Comparison of ENCODE assay signal across 8 cellular contexts in the genomic region with DNA sequence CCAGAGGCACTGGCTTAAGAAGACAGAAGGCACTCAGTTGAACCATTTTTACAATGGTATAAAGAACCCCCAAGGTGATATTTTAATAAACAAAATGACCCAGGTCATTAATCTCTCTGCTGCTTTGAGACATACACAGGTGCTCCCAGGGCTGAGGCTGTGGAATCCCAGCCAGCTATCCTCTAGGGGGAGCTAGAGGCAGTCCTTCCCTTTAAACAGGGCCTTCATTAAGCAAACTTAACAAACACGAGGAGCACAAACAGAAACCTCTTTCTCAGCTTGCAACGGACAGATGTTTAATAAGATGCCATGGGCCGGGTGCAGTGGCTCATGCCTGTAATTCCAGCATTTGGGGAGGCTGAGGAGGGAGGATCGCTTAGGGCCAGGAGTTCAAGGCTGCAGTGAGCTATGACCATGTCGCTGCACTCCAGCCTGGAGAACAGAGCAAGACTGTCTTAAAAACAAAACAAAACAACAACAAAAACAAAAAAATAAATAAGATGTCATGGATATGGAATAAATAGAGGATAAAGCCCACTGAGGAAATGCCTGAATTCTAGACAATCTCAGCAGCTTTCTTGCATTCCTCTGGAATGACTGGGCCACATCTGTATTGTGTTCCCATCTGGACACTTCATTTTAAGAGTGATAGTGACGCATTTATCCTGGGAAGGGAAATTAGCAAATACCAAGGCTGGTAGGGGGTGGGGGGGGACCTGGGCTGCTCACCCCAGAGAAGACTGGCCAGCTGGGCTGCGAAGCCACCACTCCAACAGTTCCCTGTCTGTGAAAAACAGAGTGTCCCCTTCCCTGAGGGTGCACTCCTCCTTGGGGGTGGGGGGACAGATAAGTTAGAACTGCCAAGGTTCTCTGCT.
DNase-seq lines count a peak whose midpoint lies in the region; ATAC-seq and TF ChIP-seq lines count a peak whose summit lies in the region.

No MANE protein-coding gene starts in this region.

- no peaks in the 10 kb centered on the region for H3K4me1 ChIP-seq in mesendoderm (ENCODE audit: control insufficient read depth, low read depth, low read length)
- peaks cover 0 to 7% (median 0%) of the 10 kb centered on the region in 4 donors for H3K4me1 ChIP-seq in transverse colon

- no peaks in the 10 kb centered on the region for H3K79me1 ChIP-seq in mesendoderm (ENCODE audit: low read length)

- no peak overlapping the region for H3K4ac ChIP-seq in mesendoderm (ENCODE audit: low read depth, low read length)

- H3K4me3 ChIP-seq in mesendoderm (ENCODE audit: low read length), result no peak overlapping the region
- H3K4me3 ChIP-seq in transverse colon, result no peak overlapping the region

- no peaks in the 10 kb centered on the region for H3K27me3 Mint-ChIP-seq in activated CD4-positive, alpha-beta T cell treated with anti-CD3 and anti-CD28 coated beads, Interleukin-2, amount 10 ng/mL, durations not matched to agents 24 days and 14 days
- H3K27me3 Mint-ChIP-seq in effector memory CD8-positive, alpha-beta T cell, result no peaks in the 10 kb centered on the region

- H3K4me1 Mint-ChIP-seq in activated CD4-positive, alpha-beta T cell treated with anti-CD3 and anti-CD28 coated beads, Interleukin-2, amount 10 ng/mL, durations not matched to agents 24 days and 14 days, result peaks cover 53% of the 10 kb centered on the region
- H3K4me1 Mint-ChIP-seq in effector memory CD8-positive, alpha-beta T cell (ENCODE audit: low read depth in 2 of 2), result peaks cover 32 to 35% of the 10 kb centered on the region in 2 donors

- WGBS in mesendoderm (ENCODE audit: extremely low coverage, insufficient coverage, low lambda C conversion rate), result no CpG with 5 or more reads among the region's 7 CpGs
- 46 to 60% methylated on average over 3 to 7 of the region's 7 CpGs for WGBS in transverse colon (ENCODE audit: low coverage in 1 of 2), 2 donors

- H3K36me3 Mint-ChIP-seq in activated CD4-positive, alpha-beta T cell treated with anti-CD3 and anti-CD28 coated beads, Interleukin-2, amount 10 ng/mL, durations not matched to agents 24 days and 14 days (ENCODE audit: low read depth), result peaks cover under 1% of the 10 kb centered on the region
- H3K36me3 Mint-ChIP-seq in effector memory CD8-positive, alpha-beta T cell (ENCODE audit: insufficient read depth), result peaks cover 9% of the 10 kb centered on the region

- H4K8ac ChIP-seq in mesendoderm (ENCODE audit: low read depth, low read length), result no peak overlapping the region

- DNase-seq in HEK293T (ENCODE audit: extremely low spot score) (peak; percentile 69), NCI-H510A (lab: John Stamatoyannopoulos, UW) (peak; percentile 63), mesendoderm (peak; percentile 84), transverse colon (peak; percentile 57)
- peak; percentile 89 for DNase-seq in activated CD4-positive, alpha-beta T cell treated with anti-CD3 and anti-CD28 coated beads, Interleukin-2, amount 10 ng/mL, durations not matched to agents 24 days and 14 days
- peak; percentile 41 to 49 (median 45) for DNase-seq in effector memory CD8-positive, alpha-beta T cell

- intact Hi-C loops in activated CD4-positive, alpha-beta T cell treated with anti-CD3 and anti-CD28 coated beads, Interleukin-2, amount 10 ng/mL, durations not matched to agents 24 days and 14 days (cut with micrococcal nuclease), result loop anchor here (1.0 to 10.0 kb wide), 4 partner anchors 50 to 317 kb away; no protein-coding TSS in a partner anchor
- intact Hi-C loops in transverse colon (cut with DNase I; ENCODE audit: low total_unique reads), result no loop called here

- TF ChIP-seq POLR2A in transverse colon (IDR thresholded peaks at IDR 0.05), result no peak

- H2BK5ac ChIP-seq in mesendoderm (ENCODE audit: low read length), result no peak overlapping the region

- no peak overlapping the region for H2BK15ac ChIP-seq in mesendoderm (replicated peaks; ENCODE audit: low read depth)

- H3K27ac ChIP-seq in C4-2B (no peak overlapping the region), mesendoderm (ENCODE audit: low read depth, low read length) (no peak overlapping the region), transverse colon (no peak overlapping the region)

- H3K36me3 ChIP-seq in mesendoderm (ENCODE audit: control insufficient read depth, insufficient read depth, low read length) (no peaks in the 10 kb centered on the region), transverse colon (no peaks in the 10 kb centered on the region)

- no peak overlapping the region for H3K4me3 Mint-ChIP-seq in activated CD4-positive, alpha-beta T cell treated with anti-CD3 and anti-CD28 coated beads, Interleukin-2, amount 10 ng/mL, durations not matched to agents 24 days and 14 days
- H3K4me3 Mint-ChIP-seq in effector memory CD8-positive, alpha-beta T cell, result peak overlapping the region; percentile 43 to 45

- H3K9ac ChIP-seq in mesendoderm (ENCODE audit: low read length), result no peak overlapping the region

- no peak overlapping the region for H2BK120ac ChIP-seq in mesendoderm (ENCODE audit: low read depth, low read length)

- H3K56ac ChIP-seq in mesendoderm (ENCODE audit: low read length), result no peak overlapping the region

- peak; percentile 91 for TF ChIP-seq CTCF in C4-2B (conservative IDR thresholded peaks at IDR 0.05)
- TF ChIP-seq CTCF in transverse colon (IDR thresholded peaks at IDR 0.05), result peak; percentile 45 to 62 (median 57)

- peak; percentile 54 for ATAC-seq in effector memory CD8-positive, alpha-beta T cell (replicated peaks)
- ATAC-seq in GM19455 (IDR thresholded peaks at IDR 0.05; ENCODE audit: unreplicated experiment), result no peak

- peak overlapping the region; percentile 34 for H3K27ac Mint-ChIP-seq in activated CD4-positive, alpha-beta T cell treated with anti-CD3 and anti-CD28 coated beads, Interleukin-2, amount 10 ng/mL, durations not matched to agents 24 days and 14 days
- H3K27ac Mint-ChIP-seq in effector memory CD8-positive, alpha-beta T cell, result peak overlapping the region; percentile 49 to 91

- H3K18ac ChIP-seq in mesendoderm (ENCODE audit: low read length), result no peak overlapping the region

- H4K5ac ChIP-seq in mesendoderm (ENCODE audit: low read length), result no peak overlapping the region

- no peaks in the 10 kb centered on the region for H3K27me3 ChIP-seq in mesendoderm (ENCODE audit: insufficient read depth, low read length, poor library complexity)
- H3K27me3 ChIP-seq in transverse colon, result no peaks in the 10 kb centered on the region

- POLR2A ChIA-PET in HEK293T (lab: Yijun Ruan, JAX), result interaction anchor here (0.8 to 1.0 kb wide), 2 partner anchors 107 to 223 kb away, joined by 3 read pairs; partner anchors contain the start of gene HIVEP3

- H3K9me3 ChIP-seq in transverse colon, result no peaks in the 10 kb centered on the region

- H2AK5ac ChIP-seq in mesendoderm (ENCODE audit: low read length), result no peak overlapping the region

- no peaks in the 10 kb centered on the region for H3K9me3 Mint-ChIP-seq in activated CD4-positive, alpha-beta T cell treated with anti-CD3 and anti-CD28 coated beads, Interleukin-2, amount 10 ng/mL, durations not matched to agents 24 days and 14 days
- no peaks in the 10 kb centered on the region for H3K9me3 Mint-ChIP-seq in effector memory CD8-positive, alpha-beta T cell

- in situ Hi-C loops in transverse colon (cut with MboI; ENCODE audit: low pct_ligation_motif_present in 1 of 4, low pct_unique_long_range_greater_than_20kb in 1 of 4, low sequenced_read_pairs in 3 of 4), result no loop called here

- H3K4me2 ChIP-seq in mesendoderm (ENCODE audit: low read length), result no peak overlapping the region

- no peak for TF ChIP-seq EP300 in transverse colon (IDR thresholded peaks at IDR 0.05; ENCODE audit: low read depth)

- CTCF ChIA-PET in HEK293T (lab: Yijun Ruan, JAX), result interaction anchor here (0.6 to 1.5 kb wide), 11 partner anchors 8 to 346 kb away, joined by 3 to 8 read pairs (median 3); no protein-coding TSS in a partner anchor

- H3K23ac ChIP-seq in mesendoderm (ENCODE audit: low read length), result no peak overlapping the region

- no peaks in the 10 kb centered on the region for H3K79me2 ChIP-seq in mesendoderm (ENCODE audit: control insufficient read depth, insufficient read depth, low read length)

TF ChIP-seq in HEK293T, 16 proteins besides CTCF, POLR2A, EP300 and RAD21:
- no peak for TF ChIP-seq BHLHE40 (IDR thresholded peaks at IDR 0.05; ENCODE audit: borderline replicate concordance)
- no peak for TF ChIP-seq TARDBP (IDR thresholded peaks at IDR 0.05)
- no peak for TF ChIP-seq CTBP1 (IDR thresholded peaks at IDR 0.05; ENCODE audit: borderline replicate concordance)
- TF ChIP-seq ELF4 (IDR thresholded peaks at IDR 0.05), result no peak
- TF ChIP-seq ARNT (IDR thresholded peaks at IDR 0.05), result no peak
- TF ChIP-seq FOXA1 (IDR thresholded peaks at IDR 0.05), result no peak
- no peak for TF ChIP-seq HDGF (IDR thresholded peaks at IDR 0.05; ENCODE audit: borderline replicate concordance)
- no peak for TF ChIP-seq PKNOX1 (IDR thresholded peaks at IDR 0.05)
- TF ChIP-seq L3MBTL2 (conservative IDR thresholded peaks at IDR 0.05), result no peak
